5 cellular contexts compared by ENCODE assay signal in genomic region chr9:83072498-83072897, GRCh38.
A peak's percentile ranks its signal among the peaks of the same experiment; 100 is the strongest.
TF ChIP-seq lines count a peak whose summit lies in the region.

No MANE protein-coding gene starts in this region.

TF ChIP-seq in A549, 52 proteins besides CTCF, POLR2A, EP300 and RAD21:
- TF ChIP-seq MAFK (IDR thresholded peaks at IDR 0.05; ENCODE audit: partially characterized antibody): peak; percentile 96

TF ChIP-seq in IMR-90, 13 proteins besides CTCF, POLR2A, EP300 and RAD21:
- TF ChIP-seq MAFK (IDR thresholded peaks at IDR 0.05; ENCODE audit: low read depth, low read length) (peak; percentile 91), NFE2L2 (IDR thresholded peaks at IDR 0.05; ENCODE audit: low read depth, low read length) (peak; percentile 33; the same call in 1 of the 2 replicates)

TF ChIP-seq in K562, 482 proteins besides CTCF, POLR2A, EP300 and RAD21:
- TF ChIP-seq C11orf30 (IDR thresholded peaks at IDR 0.05; ENCODE audit: low read depth) (peak; percentile 14; the same call in 1 of the 2 replicates), ZNF316 (IDR thresholded peaks at IDR 0.05) (0 out of 2 replicates have a peak, but pooled peaks have one; percentile 13)

TF ChIP-seq in H1, 55 proteins besides CTCF, POLR2A, EP300 and RAD21:
- TF ChIP-seq MAFK (IDR thresholded peaks at IDR 0.05; ENCODE audit: low read depth, low read length): peak; percentile 58; the same call in 1 of the 2 replicates

TF ChIP-seq in HepG2, 621 proteins besides CTCF, POLR2A, EP300 and RAD21:
- peak; percentile 85 for TF ChIP-seq MAFF (IDR thresholded peaks at IDR 0.05; ENCODE audit: low read depth, low read length)
- peak; percentile 85 to 90 for TF ChIP-seq MAFK (conservative IDR thresholded peaks at IDR 0.05 in 1 of 2, IDR thresholded peaks at IDR 0.05 in 1 of 2; ENCODE audit: low read length in 2 of 2)
